Comparison of ENCODE assay signal across 18 cellular contexts in the genomic region with DNA sequence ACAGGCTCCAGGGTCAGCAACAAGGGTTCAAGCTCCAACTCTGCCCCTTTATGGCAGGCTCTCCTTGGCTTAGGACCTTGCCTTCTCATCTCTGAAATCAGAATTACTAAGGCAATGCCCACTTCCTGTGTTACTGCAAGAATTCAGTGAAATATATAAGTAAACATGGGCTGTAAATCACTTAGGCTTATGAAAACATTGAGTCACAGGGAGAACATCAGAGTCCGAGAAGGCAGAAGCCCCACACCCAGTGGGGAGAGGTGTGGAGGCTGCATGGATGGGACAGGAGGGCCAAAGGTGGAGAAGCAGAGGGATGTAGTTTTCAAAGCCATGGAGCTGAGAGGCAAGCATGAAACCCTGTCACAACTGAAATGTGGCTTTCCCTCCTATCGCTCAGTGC. TPM values are rescaled to one million over a fixed set of nuclear protein-coding genes. Genes with fewer than 3 reads are reported as not detected.
DNase-seq lines count a peak whose midpoint lies in the region; ATAC-seq, FAIRE-seq and TF ChIP-seq lines count a peak whose summit lies in the region.
"Had no signal": no experiment of that assay in that cellular context is flagged by ENCODE, and none has a peak within 500 bp of the region (broad histone marks: within the 10 kb centered on the region; RNA-seq: fewer than 3 reads in every experiment).

No MANE protein-coding gene starts in this region.

- 28% methylated on average over 2 of the region's 2 CpGs for WGBS in A549 (ENCODE audit: missing lambda C conversion rate)

- peaks cover 16% of the 10 kb centered on the region for H3K4me1 ChIP-seq in A549
- peaks cover 26% of the 10 kb centered on the region for H3K4me1 ChIP-seq in PC-3 (ENCODE audit: insufficient read depth, low read length)
- peaks cover 41% of the 10 kb centered on the region for H3K4me1 ChIP-seq in left ventricle myocardium inferior
- H3K4me1 ChIP-seq: HAP-1 had no signal

- intact Hi-C loops in PC-3 (cut with micrococcal nuclease) (no loop called here), left ventricle myocardium inferior (cut with micrococcal nuclease) (no loop called here), posterior vena cava (cut with DNase I) (no loop called here)

- H3K36me3 ChIP-seq in PC-3 (ENCODE audit: low read depth, low read length): no peaks in the 10 kb centered on the region
- no peaks in the 10 kb centered on the region for H3K36me3 ChIP-seq in left ventricle myocardium inferior
- H3K36me3 ChIP-seq: HAP-1, heart right ventricle, neutrophil, right atrium auricular region had no signal

- H3K4me3 ChIP-seq in A549 (no peak overlapping the region), PC-3 (ENCODE audit: low read length) (no peak overlapping the region), fibroblast of mammary gland (ENCODE audit: control insufficient read depth, low read depth, low read length) (no peak overlapping the region), left ventricle myocardium inferior (no peak overlapping the region)
- H3K4me3 ChIP-seq: HAP-1, heart right ventricle, right atrium auricular region had no signal

- POLR2A ChIA-PET in A549 (lab: Yijun Ruan, JAX): no interaction called here
- POLR2A ChIA-PET in PC-3 (lab: Charles Lee; ENCODE audit: unreplicated experiment): interaction anchor here (0.6 kb wide), 1 partner anchor 139 kb away, joined by 6 read pairs; no protein-coding TSS in a partner anchor

- no peak for FAIRE-seq in A549 (lab: Jason Lieb, UNC)
- FAIRE-seq: keratinocyte had no signal

- H3K27me3 ChIP-seq in PC-3 (ENCODE audit: low read length) (no peaks in the 10 kb centered on the region), left ventricle myocardium inferior (ENCODE audit: low read depth) (peaks cover 22% of the 10 kb centered on the region)
- H3K27me3 ChIP-seq: right atrium auricular region had no signal

- no peaks in the 10 kb centered on the region for H3K9me3 ChIP-seq in A549
- no peaks in the 10 kb centered on the region for H3K9me3 ChIP-seq in PC-3 (ENCODE audit: low read length)
- H3K9me3 ChIP-seq in left ventricle myocardium inferior (replicated peaks): no peaks in the 10 kb centered on the region
- H3K9me3 ChIP-seq: HAP-1, heart right ventricle, neutrophil, right atrium auricular region had no signal

- no peaks in the 10 kb centered on the region for H4K20me1 ChIP-seq in PC-3 (ENCODE audit: low read length)

- TF ChIP-seq RAD21 in A549 (conservative IDR thresholded peaks at IDR 0.05 in 1 of 2, IDR thresholded peaks at IDR 0.05 in 1 of 2): no peak

- H3K27ac ChIP-seq in A549: no peak overlapping the region
- H3K27ac ChIP-seq in PC-3 (ENCODE audit: low read length): peak overlapping the region; percentile 20; the same call in 1 of the 2 replicates
- no peak overlapping the region for H3K27ac ChIP-seq in left ventricle myocardium inferior (replicated peaks)
- H3K27ac ChIP-seq: neutrophil, right atrium auricular region had no signal

- no peak overlapping the region for H3K9ac ChIP-seq in PC-3 (ENCODE audit: low read length)

- TF ChIP-seq CTCF in A549 (IDR thresholded peaks at IDR 0.05) (no peak), PC-3 (conservative IDR thresholded peaks at IDR 0.05; ENCODE audit: low read depth, low read length) (no peak), fibroblast of mammary gland (conservative IDR thresholded peaks at IDR 0.05; ENCODE audit: control insufficient read depth, insufficient read depth, low read depth, low read length) (no peak), left ventricle myocardium inferior (IDR thresholded peaks at IDR 0.05; ENCODE audit: borderline replicate concordance) (no peak)

- H3K79me2 ChIP-seq in PC-3 (ENCODE audit: low read length): no peaks in the 10 kb centered on the region

- H3F3A ChIP-seq in PC-3 (ENCODE audit: low read length, unreplicated experiment): no peaks in the 10 kb centered on the region

- H2AFZ ChIP-seq in PC-3 (ENCODE audit: low read length): no peak overlapping the region

- TF ChIP-seq POLR2A in A549 (IDR thresholded peaks at IDR 0.05; ENCODE audit: low read length): no peak

- H3K4me2 ChIP-seq in A549: peak overlapping the region; percentile 43
- H3K4me2 ChIP-seq in PC-3 (ENCODE audit: low read length): peak overlapping the region; percentile 4

- peak in 1 of 2 experiments; percentile 26 for DNase-seq in A549 (ENCODE audit: low read depth in 1 of 2, low spot score in 1 of 2)
- DNase-seq in ELR (ENCODE audit: low read depth): peak; percentile 12
- DNase-seq in PC-3: peak; percentile 78
- DNase-seq in fibroblast of mammary gland (ENCODE audit: low read depth): peak; percentile 10
- no peak for DNase-seq in left ventricle myocardium inferior
- no peak for DNase-seq in COLO829 (ENCODE audit: low spot score)
- DNase-seq in posterior vena cava (ENCODE audit: low spot score): no peak
- DNase-seq: activated CD4-positive, CD25-positive, alpha-beta regulatory T cell; activated naive CD4-positive, alpha-beta T cell treated with anti-CD3 and anti-CD28 coated beads, Interleukin-2, amount 10 ng/mL, durations not matched to agents 7 days and 5 days; Calu3; heart right ventricle had no signal

- CTCF ChIA-PET in A549 (lab: Yijun Ruan, JAX): interaction anchor here (0.6 to 1.8 kb wide), 4 partner anchors 15 to 306 kb away, joined by 3 to 5 read pairs (median 4); no protein-coding TSS in a partner anchor
- CTCF ChIA-PET in PC-3 (lab: Charles Lee): no interaction called here

- ATAC-seq in A549 (peak; percentile 47 to 76; a peak in 4 of 6 replicates), PC-3 (peak; percentile 93), HG02885 (IDR thresholded peaks at IDR 0.05; ENCODE audit: poor library complexity, unreplicated experiment) (no peak)
- ATAC-seq: heart right ventricle had no signal

- no TSS peak for BruUV-seq in PC-3 (replicated peaks; lab: Mats Ljungman, UMichigan)

- no peaks in the 10 kb centered on the region for H3K9me2 ChIP-seq in PC-3 (replicated peaks; ENCODE audit: low read length)

- TF ChIP-seq EP300 in A549 (IDR thresholded peaks at IDR 0.05): 0 out of 5 replicates have a peak, but pooled peaks of 1 of the 2 experiments have one; percentile 10

TF ChIP-seq in A549, 52 proteins besides CTCF, POLR2A, EP300 and RAD21:
- TF ChIP-seq CHD2 (IDR thresholded peaks at IDR 0.05; ENCODE audit: low read length, partially characterized antibody): no peak
- TF ChIP-seq, protein P1, sequence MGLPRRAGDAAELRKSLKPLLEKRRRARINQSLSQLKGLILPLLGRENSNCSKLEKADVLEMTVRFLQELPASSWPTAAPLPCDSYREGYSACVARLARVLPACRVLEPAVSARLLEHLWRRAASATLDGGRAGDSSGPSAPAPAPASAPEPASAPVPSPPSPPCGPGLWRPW (IDR thresholded peaks at IDR 0.05): 0 out of 2 replicates have a peak, but pooled peaks have one; percentile 21

RNA-seq across cellular contexts. Expression of a gene that starts 3.5 kb away (rescaled TPM):
- polyA plus RNA-seq in A549 (2011; rRNA removed): not detected in 2 replicates
- not detected in 2 replicates for polyA plus RNA-seq in A549 (2012; cell fraction: cytosol; rRNA removed)
- not detected in 2 replicates for polyA plus RNA-seq in A549 (2012; cell fraction: nucleus; rRNA removed)
- polyA plus RNA-seq in A549 (2017; fragmentation: RNase III; extraction: RNeasy Plus Mini Kit Qiagen cat#74134 plus additional on column Dnase treatment): not detected in 3 replicates
- not detected in 2 replicates for polyA minus RNA-seq in A549 (2011; rRNA and poly(A)+ RNA removed)
- total RNA-seq in PC-3 (2014; rRNA removed): not detected in 2 replicates
- total RNA-seq in left ventricle myocardium inferior: 0.05 TPM
- total RNA-seq in posterior vena cava: under 1 TPM in 1 of 2 donors, not detected in 1; 0.10 TPM
- total RNA-seq: Calu3, fibroblast of lung, mesothelial cell of epicardium had no signal
- polyA plus RNA-seq: fibroblast of lung, heart right ventricle, keratinocyte had no signal

Comparison
In these comparisons a context has a peak if more than half of its experiments do, and no peak if none do; other contexts are left out.
1. DNase-seq: peak in ELR (single experiment), PC-3 (single experiment) and fibroblast of mammary gland (single experiment); none in left ventricle myocardium inferior (single experiment), COLO829 (single experiment) and posterior vena cava (single experiment).